ENCODE assay signal across 21 cellular contexts in genomic region chr9:94944623-94945022, GRCh38.
DNase-seq lines count a peak whose midpoint lies in the region; ATAC-seq, FAIRE-seq and TF ChIP-seq lines count a peak whose summit lies in the region.
"Had no signal": no experiment of that assay in that cellular context is flagged by ENCODE, and none has a peak within 500 bp of the region (broad histone marks: within the 10 kb centered on the region; RNA-seq: fewer than 3 reads in every experiment).

No MANE protein-coding gene starts in this region.

- H3K9me3 ChIP-seq in PC-3 (ENCODE audit: low read length) (no peaks in the 10 kb centered on the region), hepatocyte (ENCODE audit: low read depth) (no peaks in the 10 kb centered on the region)
- H3K9me3 ChIP-seq: body of pancreas, pancreas, SK-N-SH, tibial nerve had no signal

- no peak for ATAC-seq in PC-3
- ATAC-seq in HG03521 (IDR thresholded peaks at IDR 0.05; ENCODE audit: unreplicated experiment), result no peak
- ATAC-seq: body of pancreas; GM12878; stimulated activated effector memory CD8-positive, alpha-beta T cell treated with anti-CD3 and anti-CD28 coated beads, Interleukin-12 subunit alpha, Interleukin-12 subunit beta, amount 100 ng/mL, for 72 hours had no signal

- intact Hi-C loops in PC-3 (cut with micrococcal nuclease), result no loop called here

- DNase-seq in PC-3 (no peak), bronchial epithelial cell (ENCODE audit: low read depth) (peak; percentile 59), hepatocyte (ENCODE audit: low spot score) (no peak), Ammon's horn (ENCODE audit: low spot score) (no peak)
- no peak for DNase-seq in effector CD4-positive, alpha-beta T cell
- DNase-seq in activated CD8-positive, alpha-beta memory T cell treated with anti-CD3 and anti-CD28 coated beads, Interleukin-2, amount 50 U/mL, for 4 hours, result no peak
- DNase-seq: activated naive CD4-positive, alpha-beta T cell treated with Interleukin-2 at 50 U/mL for 16 hours; body of pancreas; left ventricle myocardium superior; NCI-H2029; NCI-H510A; pancreas; SK-N-SH; stimulated activated CD4-positive, alpha-beta T cell treated with anti-CD3 and anti-CD28 coated beads, Interleukin-12 subunit alpha, Interleukin-12 subunit beta, amount 100 ng/mL, for 4 hours; T-helper 9 cell had no signal

- no TSS peak for BruUV-seq in PC-3 (replicated peaks; lab: Mats Ljungman, UMichigan)

- no peaks in the 10 kb centered on the region for H3K27me3 ChIP-seq in PC-3 (ENCODE audit: low read length)
- no peaks in the 10 kb centered on the region for H3K27me3 ChIP-seq in bronchial epithelial cell (ENCODE audit: control insufficient read depth, insufficient read depth, low read length)
- no peaks in the 10 kb centered on the region for H3K27me3 ChIP-seq in hepatocyte
- H3K27me3 ChIP-seq: body of pancreas, pancreas, tibial nerve had no signal

- H3K4me2 ChIP-seq in PC-3 (ENCODE audit: low read length) (no peak overlapping the region), hepatocyte (no peak overlapping the region)
- H3K4me2 ChIP-seq: SK-N-SH had no signal

- H3K79me2 ChIP-seq in PC-3 (ENCODE audit: low read length) (no peaks in the 10 kb centered on the region), hepatocyte (no peaks in the 10 kb centered on the region)

- no peaks in the 10 kb centered on the region for H3K36me3 ChIP-seq in PC-3 (ENCODE audit: low read depth, low read length)
- H3K36me3 ChIP-seq in bronchial epithelial cell (ENCODE audit: control insufficient read depth, insufficient read depth, low read length), result no peaks in the 10 kb centered on the region
- no peaks in the 10 kb centered on the region for H3K36me3 ChIP-seq in hepatocyte (replicated peaks; ENCODE audit: insufficient read depth, low read depth)
- H3K36me3 ChIP-seq: pancreas, tibial nerve had no signal

- no peak for FAIRE-seq in bronchial epithelial cell (lab: Jason Lieb, UNC)
- FAIRE-seq: G401.6, pancreas had no signal

- H3F3A ChIP-seq in PC-3 (ENCODE audit: low read length, unreplicated experiment), result no peaks in the 10 kb centered on the region

- H2AFZ ChIP-seq in PC-3 (ENCODE audit: low read length) (no peak overlapping the region), hepatocyte (no peak overlapping the region)

- H4K20me1 ChIP-seq in PC-3 (ENCODE audit: low read length), result no peaks in the 10 kb centered on the region
- H4K20me1 ChIP-seq in hepatocyte (ENCODE audit: insufficient read depth, poor library complexity, severe bottlenecking), result no peaks in the 10 kb centered on the region

- H3K9me2 ChIP-seq in PC-3 (replicated peaks; ENCODE audit: low read length) (no peaks in the 10 kb centered on the region), hepatocyte (replicated peaks; ENCODE audit: insufficient read depth) (no peaks in the 10 kb centered on the region)
- H3K9me2 ChIP-seq: SK-N-SH had no signal

- H3K9ac ChIP-seq in PC-3 (ENCODE audit: low read length), result no peak overlapping the region
- H3K9ac ChIP-seq: SK-N-SH had no signal

- CTCF ChIA-PET in PC-3 (lab: Charles Lee), result no interaction called here

- H3K27ac ChIP-seq in PC-3 (ENCODE audit: low read length), result peak overlapping the region; percentile 79
- peak overlapping the region; percentile 63 for H3K27ac ChIP-seq in hepatocyte
- H3K27ac ChIP-seq in temporal lobe (ENCODE audit: low read depth, low read length), result peak overlapping the region; percentile 74

- no peak overlapping the region for H3K4me3 ChIP-seq in PC-3 (ENCODE audit: low read length)
- H3K4me3 ChIP-seq in bronchial epithelial cell (ENCODE audit: low read depth, low read length), result no peak overlapping the region
- no peak overlapping the region for H3K4me3 ChIP-seq in hepatocyte
- H3K4me3 ChIP-seq: body of pancreas, GM12878, pancreas, tibial nerve had no signal

- 96% methylated on average over 1 of the region's 1 CpG for WGBS in hepatocyte (ENCODE audit: low lambda C conversion rate, missing lambda C conversion rate)

- H3K4me1 ChIP-seq in PC-3 (ENCODE audit: insufficient read depth, low read length) (peaks cover 33% of the 10 kb centered on the region), hepatocyte (ENCODE audit: insufficient read depth) (peaks cover 10% of the 10 kb centered on the region)

- POLR2A ChIA-PET in PC-3 (lab: Charles Lee; ENCODE audit: unreplicated experiment), result no interaction called here

- TF ChIP-seq CTCF in PC-3 (conservative IDR thresholded peaks at IDR 0.05; ENCODE audit: low read depth, low read length) (no peak), bronchial epithelial cell (IDR thresholded peaks at IDR 0.05; ENCODE audit: insufficient read depth, low read length, severe bottlenecking) (no peak), hepatocyte (IDR thresholded peaks at IDR 0.05; ENCODE audit: poor library complexity) (no peak)
